ENCODE assay signal across 1 cellular context in genomic region chr1:227726924-227727599, GRCh38.
TF ChIP-seq lines count a peak whose summit lies in the region.

No MANE protein-coding gene starts in this region.

TF ChIP-seq in WTC11, 78 proteins besides CTCF, POLR2A, EP300 and RAD21 (continued from another document):
- TF ChIP-seq ZNF281 (CRISPR knock-in tag; IDR thresholded peaks at IDR 0.05), result no peak
- TF ChIP-seq TP53 (CRISPR knock-in tag; IDR thresholded peaks at IDR 0.05), result no peak
- TF ChIP-seq ZNF512 (CRISPR knock-in tag; IDR thresholded peaks at IDR 0.05; ENCODE audit: borderline replicate concordance), result no peak
- no peak for TF ChIP-seq GTF2I (CRISPR knock-in tag; conservative IDR thresholded peaks at IDR 0.05)
